Comparison of ENCODE assay signal across 8 cellular contexts in genomic region chr4:48212165-48212564, GRCh38. TPM values are rescaled to one million over a fixed set of nuclear protein-coding genes. Genes with fewer than 3 reads are reported as not detected.
DNase-seq lines count a peak whose midpoint lies in the region; ATAC-seq and TF ChIP-seq lines count a peak whose summit lies in the region.

No MANE protein-coding gene starts in this region.

- ATAC-seq in GM19452 (IDR thresholded peaks at IDR 0.05; ENCODE audit: unreplicated experiment) (peak; percentile 83), HG03108 (IDR thresholded peaks at IDR 0.05; ENCODE audit: unreplicated experiment) (peak; percentile 80)

- H3K4me3 ChIP-seq in lower leg skin (ENCODE audit: low read depth, poor library complexity, severe bottlenecking) = no peak overlapping the region

- WGBS in lower leg skin, 2 donors = 80 to 86% methylated on average over 6 of the region's 6 CpGs

- DNase-seq in CD1c-positive myeloid dendritic cell (ENCODE audit: extremely low spot score) = peak; percentile 38
- peak; percentile 80 for DNase-seq in SKM-1 (lab: John Stamatoyannopoulos, UW; ENCODE audit: unreplicated experiment)
- no peak for DNase-seq in lower leg skin (ENCODE audit: low spot score in 2 of 2)
- no peak for DNase-seq in activated effector memory CD4-positive, alpha-beta T cell treated with Interleukin-2 at 50 U/mL for 16 hours
- DNase-seq in stimulated activated CD4-positive, alpha-beta T cell treated with anti-CD3 and anti-CD28 coated beads, Interleukin-2, amount 100 ng/mL, for 48 hours = no peak
- no peak for DNase-seq in stimulated activated CD4-positive, alpha-beta T cell treated with anti-CD3 and anti-CD28 coated beads, Interleukin-12 subunit alpha, Interleukin-12 subunit beta, amount 100 ng/mL, for 4 hours

- intact Hi-C loops in lower leg skin (cut with DNase I; ENCODE audit: low total_unique reads) = no loop called here

- TF ChIP-seq CTCF in lower leg skin (IDR thresholded peaks at IDR 0.05) = no peak

- no peak for TF ChIP-seq POLR2A in lower leg skin (IDR thresholded peaks at IDR 0.05)

RNA-seq across cellular contexts. Expression of gene TEC, which starts 57.5 kb away (rescaled TPM):
- 10 to 100 TPM in 2 of 4 donors, 1 to 10 TPM in 2; 6.8 to 10.5 (median 8.8) TPM for total RNA-seq in lower leg skin

Comparison
In these comparisons a context has a peak if more than half of its experiments do, and no peak if none do; other contexts are left out.
1. DNase-seq: peak in CD1c-positive myeloid dendritic cell (single experiment) and SKM-1 (single experiment); none in lower leg skin (0 of 2), activated effector memory CD4-positive, alpha-beta T cell treated with Interleukin-2 at 50 U/mL for 16 hours (single experiment), stimulated activated CD4-positive, alpha-beta T cell treated with anti-CD3 and anti-CD28 coated beads, Interleukin-2, amount 100 ng/mL, for 48 hours (0 of 2) and stimulated activated CD4-positive, alpha-beta T cell treated with anti-CD3 and anti-CD28 coated beads, Interleukin-12 subunit alpha, Interleukin-12 subunit beta, amount 100 ng/mL, for 4 hours (single experiment).